Comparison of ENCODE assay signal across 8 cellular contexts in the genomic region with DNA sequence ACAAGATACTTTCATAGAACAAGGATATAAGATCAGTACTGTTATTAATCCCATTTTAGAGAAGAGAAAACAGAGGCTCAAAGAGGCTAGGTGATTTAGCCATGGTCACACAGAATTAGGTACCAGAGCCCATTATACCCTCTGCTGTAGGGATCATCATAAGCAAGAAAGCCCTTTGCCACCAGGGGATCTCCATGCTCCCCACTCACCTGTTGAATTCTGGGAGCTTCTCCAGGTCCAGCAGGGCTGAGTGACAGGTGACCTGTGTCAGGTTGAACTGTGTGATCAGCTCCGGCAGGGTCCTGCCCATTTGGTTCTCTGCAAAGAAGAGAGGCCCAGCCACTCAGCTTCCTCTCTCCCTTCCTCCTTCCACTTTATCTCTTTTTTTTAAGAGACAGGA.
"Had no signal": no experiment of that assay in that cellular context is flagged by ENCODE, and none has a peak within 500 bp of the region (broad histone marks: within the 10 kb centered on the region; RNA-seq: fewer than 3 reads in every experiment).

No MANE protein-coding gene starts in this region.

- H3K9ac ChIP-seq: KMS-11 had no signal

- H3K4me3 Mint-ChIP-seq: IgD-negative memory B cell had no signal

- ATAC-seq: K562 had no signal

- H3K4me2 ChIP-seq: KMS-11 had no signal

- H3K27ac ChIP-seq: HL-60, KMS-11 had no signal

- H3K27me3 Mint-ChIP-seq: IgD-negative memory B cell had no signal

- H3K4me3 ChIP-seq: K562 had no signal

- H3K27ac Mint-ChIP-seq: IgD-negative memory B cell had no signal

- FAIRE-seq: HTR-8/SVneo, K562 had no signal

- DNase-seq: IMR-90, KBM-7, KG1 had no signal

- H3K9me3 Mint-ChIP-seq: IgD-negative memory B cell had no signal

- H3K4me1 Mint-ChIP-seq: IgD-negative memory B cell had no signal
